Comparison of ENCODE assay signal across 1 cellular context in the genomic region with DNA sequence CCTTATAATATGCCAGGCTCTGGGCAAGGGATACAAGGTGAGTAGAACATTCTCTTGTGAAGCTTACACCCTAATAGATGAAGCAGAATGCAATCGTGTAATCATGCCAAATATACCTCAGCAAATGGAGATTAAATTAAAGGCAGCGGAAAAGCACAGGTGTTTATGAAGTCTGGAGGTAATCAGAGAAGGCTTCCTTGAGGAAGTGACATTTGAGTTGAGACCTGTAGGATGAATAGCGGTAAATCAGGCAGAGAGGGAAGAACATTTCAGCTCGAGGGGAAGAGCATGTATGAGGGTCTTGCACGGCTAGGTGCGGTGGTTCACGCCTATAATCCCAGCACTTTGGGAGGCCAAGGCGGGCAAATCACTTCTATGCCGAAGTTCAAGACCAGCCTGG.
TF ChIP-seq lines count a peak whose summit lies in the region.

No MANE protein-coding gene starts in this region.

TF ChIP-seq in A549, 52 proteins besides CTCF, POLR2A, EP300 and RAD21:
- TF ChIP-seq NR3C1 (IDR thresholded peaks at IDR 0.05) (no peak), TFCP2L1 (CRISPR knock-in tag; IDR thresholded peaks at IDR 0.05) (no peak), ZFP36 (IDR thresholded peaks at IDR 0.05; ENCODE audit: borderline replicate concordance, partially characterized antibody) (peak; percentile 32)
TF ChIP-seq in A549: peak in this region for 1.
